Comparison of ENCODE assay signal across 18 cellular contexts in the genomic region with DNA sequence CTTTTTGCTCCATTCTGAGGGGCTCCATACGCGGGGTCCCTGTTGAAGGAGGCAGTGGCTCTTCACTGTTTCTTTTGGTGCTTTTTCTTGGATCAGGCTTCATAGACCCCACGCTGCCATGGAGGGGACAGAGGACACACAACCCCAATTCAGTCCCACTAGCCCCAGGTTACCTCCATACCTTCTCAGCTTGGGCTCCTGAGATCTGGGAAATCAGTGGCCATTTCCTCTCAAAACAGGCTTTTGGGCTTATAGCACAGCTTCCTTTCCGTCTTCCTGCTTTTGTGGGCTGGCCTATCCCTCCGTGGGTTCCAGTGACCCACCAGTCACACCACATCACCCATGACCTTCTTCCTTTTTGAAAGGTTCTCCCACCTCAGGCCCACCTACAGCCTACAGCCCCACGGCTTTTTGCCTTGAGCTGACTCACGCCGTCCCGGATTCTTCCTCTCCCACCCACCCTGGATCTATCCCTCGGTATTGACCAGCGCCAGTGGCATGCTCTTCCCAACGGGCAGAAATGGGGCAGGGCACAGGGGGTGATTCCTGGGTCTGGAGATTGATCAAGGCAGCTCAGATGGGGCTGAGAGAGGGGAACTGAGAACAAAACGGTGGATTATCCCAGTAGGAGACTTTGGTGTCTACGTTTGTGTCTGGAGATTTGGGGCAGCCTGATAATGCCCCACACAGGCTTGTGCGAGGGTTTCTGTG. TPM values are rescaled to one million over a fixed set of nuclear protein-coding genes. Genes with fewer than 3 reads are reported as not detected.
DNase-seq lines count a peak whose midpoint lies in the region; ATAC-seq, FAIRE-seq and TF ChIP-seq lines count a peak whose summit lies in the region.
"Had no signal": no experiment of that assay in that cellular context is flagged by ENCODE, and none has a peak within 500 bp of the region (broad histone marks: within the 10 kb centered on the region; RNA-seq: fewer than 3 reads in every experiment).

No MANE protein-coding gene starts in this region.

- peaks cover 70% of the 10 kb centered on the region for H3K4me1 ChIP-seq in BLaER1
- peaks cover 28% of the 10 kb centered on the region for H3K4me1 ChIP-seq in CD8-positive, alpha-beta memory T cell (ENCODE audit: insufficient read depth, low read length)
- peaks cover 0 to 18% (median 10%) of the 10 kb centered on the region in 3 donors for H3K4me1 ChIP-seq in gastroesophageal sphincter

- no peak for TF ChIP-seq POLR2A in GM12891 (IDR thresholded peaks at IDR 0.05; ENCODE audit: low read depth, low read length)
- TF ChIP-seq POLR2A in gastroesophageal sphincter (IDR thresholded peaks at IDR 0.05) = no peak

- POLR2A ChIA-PET in CD8-positive, alpha-beta memory T cell (lab: Charles Lee) = interaction anchor here (2.2 kb wide), 1 partner anchor 29 kb away, joined by 5 read pairs; no protein-coding TSS in a partner anchor

- H3K4me1 Mint-ChIP-seq in CD8-positive, alpha-beta memory T cell = peaks cover 59 to 74% (median 63%) of the 10 kb centered on the region in 3 donors
- H3K4me1 Mint-ChIP-seq in activated T-helper 17 cell treated with anti-CD3 and anti-CD28 coated beads, Interleukin-2, amount 50 U/mL, for 72 hours = peaks cover 22% of the 10 kb centered on the region
- H3K4me1 Mint-ChIP-seq in natural killer cell treated with Interleukin-12 subunit alpha and Interleukin-12 subunit beta and Interleukin-15 and Interleukin-18, amount 100 ng/mL, for 72 hours (ENCODE audit: low read depth in 2 of 2) = peaks cover 52 to 56% of the 10 kb centered on the region in 2 donors

- no peak for TF ChIP-seq CTCF in gastroesophageal sphincter (IDR thresholded peaks at IDR 0.05)

- FAIRE-seq in GM12891 (lab: Jason Lieb, UNC) = no peak
- FAIRE-seq: bronchial epithelial cell, small intestine had no signal

- H4K20me1 ChIP-seq in BLaER1 = no peaks in the 10 kb centered on the region

- H3K27ac ChIP-seq in BLaER1 (no peak overlapping the region), gastroesophageal sphincter (no peak overlapping the region)
- H3K27ac ChIP-seq in CD8-positive, alpha-beta memory T cell (ENCODE audit: low read depth, low read length) = no peak overlapping the region

- no peak overlapping the region for H3K9ac ChIP-seq in BLaER1

- peak overlapping the region; percentile 96 to 100 (median 99) for H3K4me3 Mint-ChIP-seq in CD8-positive, alpha-beta memory T cell
- H3K4me3 Mint-ChIP-seq in activated T-helper 17 cell treated with anti-CD3 and anti-CD28 coated beads, Interleukin-2, amount 50 U/mL, for 72 hours = peak overlapping the region; percentile 95
- peak overlapping the region; percentile 96 for H3K4me3 Mint-ChIP-seq in natural killer cell treated with Interleukin-12 subunit alpha and Interleukin-12 subunit beta and Interleukin-15 and Interleukin-18, amount 100 ng/mL, for 72 hours
- H3K4me3 Mint-ChIP-seq: endodermal cell had no signal

- peaks cover 26% of the 10 kb centered on the region for H3K27me3 ChIP-seq in BLaER1
- no peaks in the 10 kb centered on the region for H3K27me3 ChIP-seq in CD8-positive, alpha-beta memory T cell (ENCODE audit: insufficient read depth, low read length, poor library complexity, severe bottlenecking)
- H3K27me3 ChIP-seq in gastroesophageal sphincter = peaks cover 82% of the 10 kb centered on the region

- DNase-seq in CD8-positive, alpha-beta memory T cell = no peak
- DNase-seq in natural killer cell treated with Interleukin-12 subunit alpha and Interleukin-12 subunit beta and Interleukin-15 and Interleukin-18, amount 100 ng/mL, for 72 hours (ENCODE audit: low spot score) = no peak
- DNase-seq in GM12891 (ENCODE audit: insufficient read length, low spot score) = no peak
- no peak for DNase-seq in NCI-H82 (lab: John Stamatoyannopoulos, UW)
- DNase-seq: DMS79 treated with DMSO at 0.1 percent for 48 hours, endodermal cell, mammary epithelial cell, NCI-H1436 treated with DMSO at 0.1 percent for 48 hours, NCI-H345, occipital lobe, small intestine had no signal

- H3K36me3 ChIP-seq in BLaER1 (no peaks in the 10 kb centered on the region), gastroesophageal sphincter (no peaks in the 10 kb centered on the region)
- H3K36me3 ChIP-seq in CD8-positive, alpha-beta memory T cell (ENCODE audit: insufficient read depth, low read length) = no peaks in the 10 kb centered on the region

- H3K4me2 ChIP-seq in BLaER1 = peak overlapping the region; percentile 30; the same call in 1 of the 2 replicates

- H3K9me3 Mint-ChIP-seq in CD8-positive, alpha-beta memory T cell = peaks cover 0 to 2% (median 0%) of the 10 kb centered on the region in 5 donors
- no peaks in the 10 kb centered on the region for H3K9me3 Mint-ChIP-seq in activated T-helper 17 cell treated with anti-CD3 and anti-CD28 coated beads, Interleukin-2, amount 50 U/mL, for 72 hours
- H3K9me3 Mint-ChIP-seq in natural killer cell treated with Interleukin-12 subunit alpha and Interleukin-12 subunit beta and Interleukin-15 and Interleukin-18, amount 100 ng/mL, for 72 hours = no peaks in the 10 kb centered on the region
- H3K9me3 Mint-ChIP-seq: endodermal cell had no signal

- TF ChIP-seq EP300 in gastroesophageal sphincter (IDR thresholded peaks at IDR 0.05) = no peak

- WGBS in gastroesophageal sphincter (ENCODE audit: low coverage in 1 of 2), 2 donors = 67 to 70% methylated on average over 6 to 8 of the region's 15 CpGs

- CTCF ChIA-PET in CD8-positive, alpha-beta memory T cell (lab: Charles Lee) = interaction anchor here (1.2 to 1.7 kb wide), 4 partner anchors 36 to 44 kb away, joined by 3 read pairs; no protein-coding TSS in a partner anchor

- peaks cover 0 to 26% (median 5%) of the 10 kb centered on the region in 3 donors for H3K36me3 Mint-ChIP-seq in CD8-positive, alpha-beta memory T cell
- H3K36me3 Mint-ChIP-seq in activated T-helper 17 cell treated with anti-CD3 and anti-CD28 coated beads, Interleukin-2, amount 50 U/mL, for 72 hours (ENCODE audit: low read depth) = peaks cover 73% of the 10 kb centered on the region
- H3K36me3 Mint-ChIP-seq in natural killer cell treated with Interleukin-12 subunit alpha and Interleukin-12 subunit beta and Interleukin-15 and Interleukin-18, amount 100 ng/mL, for 72 hours = peaks cover 39% of the 10 kb centered on the region

- H3K4me3 ChIP-seq in BLaER1 (no peak overlapping the region), gastroesophageal sphincter (no peak overlapping the region)
- peak overlapping the region; percentile 29 for H3K4me3 ChIP-seq in CD8-positive, alpha-beta memory T cell (ENCODE audit: low read length)

- peaks cover 0 to 3% of the 10 kb centered on the region in 2 donors for H3K27me3 Mint-ChIP-seq in CD8-positive, alpha-beta memory T cell
- no peaks in the 10 kb centered on the region for H3K27me3 Mint-ChIP-seq in activated T-helper 17 cell treated with anti-CD3 and anti-CD28 coated beads, Interleukin-2, amount 50 U/mL, for 72 hours
- H3K27me3 Mint-ChIP-seq in natural killer cell treated with Interleukin-12 subunit alpha and Interleukin-12 subunit beta and Interleukin-15 and Interleukin-18, amount 100 ng/mL, for 72 hours = no peaks in the 10 kb centered on the region

- H3K27ac Mint-ChIP-seq in CD8-positive, alpha-beta memory T cell = peak overlapping the region; percentile 92 to 99 (median 98)
- peak overlapping the region; percentile 90 for H3K27ac Mint-ChIP-seq in activated T-helper 17 cell treated with anti-CD3 and anti-CD28 coated beads, Interleukin-2, amount 50 U/mL, for 72 hours
- H3K27ac Mint-ChIP-seq in natural killer cell treated with Interleukin-12 subunit alpha and Interleukin-12 subunit beta and Interleukin-15 and Interleukin-18, amount 100 ng/mL, for 72 hours = peak overlapping the region; percentile 92 to 99
- H3K27ac Mint-ChIP-seq: endodermal cell had no signal

- H3K9me3 ChIP-seq in BLaER1 = no peaks in the 10 kb centered on the region
- no peaks in the 10 kb centered on the region for H3K9me3 ChIP-seq in CD8-positive, alpha-beta memory T cell (ENCODE audit: low read length)
- no peaks in the 10 kb centered on the region for H3K9me3 ChIP-seq in gastroesophageal sphincter

- no peak for ATAC-seq in activated T-helper 17 cell treated with anti-CD3 and anti-CD28 coated beads, Interleukin-2, amount 50 U/mL, for 72 hours (replicated peaks)
- ATAC-seq in natural killer cell treated with Interleukin-12 subunit alpha and Interleukin-12 subunit beta and Interleukin-15 and Interleukin-18, amount 100 ng/mL, for 72 hours = no peak
- ATAC-seq in gastroesophageal sphincter = no peak

TF ChIP-seq in GM12891, 5 proteins besides CTCF, POLR2A, EP300 and RAD21:
- TF ChIP-seq SPI1 (IDR thresholded peaks at IDR 0.05; ENCODE audit: low read depth, low read length) (no peak), PAX5 (IDR thresholded peaks at IDR 0.05; ENCODE audit: insufficient read depth, low read length, severe bottlenecking) (no peak), POU2F2 (IDR thresholded peaks at IDR 0.05; ENCODE audit: low read depth, low read length) (no peak), TAF1 (IDR thresholded peaks at IDR 0.05; ENCODE audit: low read depth, low read length) (no peak), POLR2AphosphoS5 (IDR thresholded peaks at IDR 0.05; ENCODE audit: low read depth, low read length) (no peak)
TF ChIP-seq in GM12891: peak in this region for 0.

RNA-seq across cellular contexts. Expression of gene TBX21, which starts 3.6 kb away (rescaled TPM):
- 10 to 100 TPM; 37.8 to 39.8 TPM for total RNA-seq in CD8-positive, alpha-beta memory T cell
- polyA plus RNA-seq in CD8-positive, alpha-beta memory T cell = 59.6 TPM
- total RNA-seq in activated T-helper 17 cell treated with anti-CD3 and anti-CD28 coated beads, Interleukin-2, amount 50 U/mL, for 72 hours = 10 to 100 TPM; 19.9 to 30.5 TPM
- 100 to 1,000 TPM; 234 to 437 TPM for total RNA-seq in natural killer cell treated with Interleukin-12 subunit alpha and Interleukin-12 subunit beta and Interleukin-15 and Interleukin-18, amount 100 ng/mL, for 72 hours
- polyA plus RNA-seq in GM12891 (2012; ENCODE audit: low read depth, missing spikeins) = 0.04 TPM
- 1 to 10 TPM in 1 of 4 donors, under 1 TPM in 1, not detected in 2; 0.94 to 1.1 TPM for total RNA-seq in gastroesophageal sphincter
- total RNA-seq: bronchial epithelial cell, endodermal cell, fibroblast of villous mesenchyme, LHCN-M2, mammary epithelial cell, occipital lobe, SK-MEL-5 had no signal
- polyA plus RNA-seq: mammary epithelial cell had no signal

RNA-seq across cellular contexts. Expression of gene TBKBP1, which starts 42.7 kb away (rescaled TPM):
- total RNA-seq in CD8-positive, alpha-beta memory T cell = 1 to 10 TPM; 6.6 to 6.7 TPM
- 1.8 TPM for polyA plus RNA-seq in CD8-positive, alpha-beta memory T cell
- total RNA-seq in activated T-helper 17 cell treated with anti-CD3 and anti-CD28 coated beads, Interleukin-2, amount 50 U/mL, for 72 hours = 10 to 100 TPM in 1 of 2 donors, 1 to 10 TPM in 1; 6.3 to 10.2 TPM
- total RNA-seq in natural killer cell treated with Interleukin-12 subunit alpha and Interleukin-12 subunit beta and Interleukin-15 and Interleukin-18, amount 100 ng/mL, for 72 hours = 10 to 100 TPM; 13.1 to 22.6 TPM
- polyA plus RNA-seq in GM12891 (2012; ENCODE audit: low read depth, missing spikeins) = 0.73 TPM
- 10 to 100 TPM; 13.9 to 25.1 (median 18.0) TPM for total RNA-seq in gastroesophageal sphincter

Comparison
In these comparisons a context has a peak if more than half of its experiments do, and no peak if none do; other contexts are left out.
1. RNA of gene TBX21, which starts 3.6 kb away (total RNA-seq): 234 to 437 TPM in natural killer cell treated with Interleukin-12 subunit alpha and Interleukin-12 subunit beta and Interleukin-15 and Interleukin-18, amount 100 ng/mL, for 72 hours, 37.8 to 39.8 TPM in CD8-positive, alpha-beta memory T cell and 19.9 to 30.5 TPM in activated T-helper 17 cell treated with anti-CD3 and anti-CD28 coated beads, Interleukin-2, amount 50 U/mL, for 72 hours; 0.94 to 1.1 TPM in gastroesophageal sphincter; every median in the first group is over 10 times any median in the second.
2. Peak in every context shown above with its lines, with median percentiles within 50 percentile points of each other: H3K27ac Mint-ChIP-seq and H3K4me3 Mint-ChIP-seq.